In genomic region chr6:44737349-44737748, GRCh38 we compare ENCODE assay signal across 1 cellular context.
TF ChIP-seq lines count a peak whose summit lies in the region.

No MANE protein-coding gene starts in this region.

TF ChIP-seq in H1, 55 proteins besides CTCF, POLR2A, EP300 and RAD21 (continued from another document):
- TF ChIP-seq ATF3 (IDR thresholded peaks at IDR 0.05; ENCODE audit: insufficient read depth, low read depth, low read length) (no peak), YY1 (IDR thresholded peaks at IDR 0.05; ENCODE audit: low read depth, low read length) (no peak), RBBP5 (IDR thresholded peaks at IDR 0.05; ENCODE audit: borderline replicate concordance, low read depth, low read length) (no peak), GTF2F1 (IDR thresholded peaks at IDR 0.05; ENCODE audit: borderline replicate concordance, low read depth, low read length) (no peak), RFX5 (IDR thresholded peaks at IDR 0.05; ENCODE audit: borderline replicate concordance, low read depth, low read length) (no peak), SP2 (IDR thresholded peaks at IDR 0.05; ENCODE audit: low read length) (no peak), JUND (IDR thresholded peaks at IDR 0.05; ENCODE audit: low read length) (no peak), RXRA (IDR thresholded peaks at IDR 0.05; ENCODE audit: insufficient read depth, low read depth, low read length) (no peak)
